ENCODE assay signal across 26 cellular contexts in genomic region chrX:15918003-15918402, GRCh38.
"Had no signal": no experiment of that assay in that cellular context is flagged by ENCODE, and none has a peak within 500 bp of the region (broad histone marks: within the 10 kb centered on the region; RNA-seq: fewer than 3 reads in every experiment).

No MANE protein-coding gene starts in this region.

- H3K4me3 ChIP-seq: left lung, lower lobe of right lung, ovary, right atrium auricular region, right lobe of liver, smooth muscle cell, stomach, suprapubic skin, tibial nerve, uterus had no signal

- H3K36me3 ChIP-seq: left lung, lower lobe of right lung, ovary, right atrium auricular region, right lobe of liver, stomach, suprapubic skin, tibial nerve, uterus had no signal

- H3K27me3 ChIP-seq: ovary, right atrium auricular region, right lobe of liver, stomach, suprapubic skin, uterus had no signal

- H3K27ac ChIP-seq: left lung, lower lobe of right lung, ovary, right atrium auricular region, right lobe of liver, stomach, suprapubic skin, uterus had no signal

- H3K9me3 ChIP-seq: left lung, lower lobe of right lung, ovary, right lobe of liver, stomach, suprapubic skin, tibial nerve, uterus had no signal

- H3K27ac Mint-ChIP-seq: immature natural killer cell; naive thymus-derived CD8-positive, alpha-beta T cell; nephron; progenitor cell of endocrine pancreas; stimulated activated memory B cell treated with anti-CD40 and anti-IgM and Interleukin-4, amounts not matched to agents 10 μg/mL and 1 μg/mL and 100 μg/mL, for 72 hours; type B pancreatic cell had no signal

- H3K4me1 ChIP-seq: right lobe of liver, stomach, suprapubic skin, tibial nerve, uterus had no signal

- H3K36me3 Mint-ChIP-seq: immature natural killer cell; naive thymus-derived CD8-positive, alpha-beta T cell; stimulated activated memory B cell treated with anti-CD40 and anti-IgM and Interleukin-4, amounts not matched to agents 10 μg/mL and 1 μg/mL and 100 μg/mL, for 72 hours; type B pancreatic cell had no signal

- H3K4me3 Mint-ChIP-seq: immature natural killer cell; naive thymus-derived CD8-positive, alpha-beta T cell; nephron; neural crest cell; stimulated activated memory B cell treated with anti-CD40 and anti-IgM and Interleukin-4, amounts not matched to agents 10 μg/mL and 1 μg/mL and 100 μg/mL, for 72 hours; type B pancreatic cell had no signal

- H3K27me3 Mint-ChIP-seq: progenitor cell of endocrine pancreas; stimulated activated memory B cell treated with anti-CD40 and anti-IgM and Interleukin-4, amounts not matched to agents 10 μg/mL and 1 μg/mL and 100 μg/mL, for 72 hours; type B pancreatic cell had no signal

- ATAC-seq: left colon; left lung; lower lobe of right lung; naive thymus-derived CD8-positive, alpha-beta T cell; right lobe of liver; stimulated activated memory B cell treated with anti-CD40 and anti-IgM and Interleukin-4, amounts not matched to agents 10 μg/mL and 1 μg/mL and 100 μg/mL, for 72 hours; stimulated activated naive CD8-positive, alpha-beta T cell treated with anti-CD3 and anti-CD28 coated beads, Interleukin-15, Interleukin-2, amounts not matched to agents 100 U/mL and 50 U/mL, for 24 hours had no signal

- DNase-seq: immature natural killer cell; kidney; left colon; left lung; lower lobe of right lung; mammary epithelial cell; mesenchymal stem cell; naive thymus-derived CD8-positive, alpha-beta T cell; ovary; right lobe of liver; stimulated activated CD4-positive, alpha-beta T cell treated with anti-CD3 and anti-CD28 coated beads, Interleukin-1b, Interleukin-23, amount 100 ng/mL, for 48 hours; stimulated activated CD4-positive, alpha-beta T cell treated with anti-CD3 and anti-CD28 coated beads, Interleukin-2, amount 100 ng/mL, for 48 hours; stimulated activated CD4-positive, alpha-beta T cell treated with anti-CD3 and anti-CD28 coated beads, Interleukin-4, amount 100 ng/mL, for 4 hours; stimulated activated CD8-positive, alpha-beta memory T cell treated with anti-CD3 and anti-CD28 coated beads, Interleukin-4, amount 100 ng/mL, for 48 hours; stimulated activated naive CD8-positive, alpha-beta T cell treated with anti-CD3 and anti-CD28 coated beads, Interleukin-15, Interleukin-2, amounts not matched to agents 100 U/mL and 50 U/mL, for 24 hours; stomach; uterus had no signal

- H3K9me3 Mint-ChIP-seq: immature natural killer cell; naive thymus-derived CD8-positive, alpha-beta T cell; stimulated activated memory B cell treated with anti-CD40 and anti-IgM and Interleukin-4, amounts not matched to agents 10 μg/mL and 1 μg/mL and 100 μg/mL, for 72 hours had no signal
